ENCODE assay signal across 28 cellular contexts in the genomic region with DNA sequence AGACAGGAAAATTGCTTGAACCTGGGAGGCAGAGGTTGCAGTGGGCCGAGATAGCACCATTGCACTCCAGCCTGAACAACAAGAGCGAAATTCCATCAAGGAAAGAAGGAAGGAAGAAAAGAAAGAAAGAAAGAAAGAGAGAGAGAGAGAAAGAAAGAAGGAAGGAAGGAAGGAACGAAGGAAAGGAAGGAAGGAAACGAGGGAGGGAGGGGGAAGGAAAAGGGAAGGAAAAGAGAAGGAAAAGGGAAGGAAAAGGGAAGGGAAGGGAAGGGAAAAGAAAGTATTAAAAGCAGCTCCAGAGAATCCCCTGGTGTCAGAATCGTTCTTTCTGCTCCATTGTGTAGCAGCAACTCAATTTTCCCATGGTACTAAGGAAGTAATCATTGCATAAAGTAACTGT.
"Had no signal": no experiment of that assay in that cellular context is flagged by ENCODE, and none has a peak within 500 bp of the region (broad histone marks: within the 10 kb centered on the region; RNA-seq: fewer than 3 reads in every experiment).

No MANE protein-coding gene starts in this region.

- H3K9me3 ChIP-seq: stomach, suprapubic skin, testis, thoracic aorta, thyroid gland, tibial artery, tibial nerve, transverse colon, upper lobe of left lung, upper lobe of right lung, uterus, vagina had no signal

- H3K36me3 Mint-ChIP-seq: stimulated activated memory B cell treated with anti-CD40 and anti-IgM and Interleukin-4, amounts not matched to agents 10 μg/mL and 1 μg/mL and 100 μg/mL, for 72 hours; stimulated activated naive B cell treated with anti-CD40 and anti-IgM and Interleukin-4, amounts not matched to agents 10 μg/mL and 1 μg/mL and 100 μg/mL, for 72 hours; type B pancreatic cell had no signal

- DNase-seq: stimulated activated CD4-positive, alpha-beta T cell treated with anti-CD3 and anti-CD28 coated beads, Interleukin-2, amount 100 ng/mL, for 48 hours; stimulated activated CD4-positive, alpha-beta T cell treated with anti-CD3 and anti-CD28 coated beads, Interleukin-4, amount 100 ng/mL, for 1 hour; stimulated activated CD4-positive, alpha-beta T cell treated with anti-CD3 and anti-CD28 coated beads, Interleukin-4, amount 100 ng/mL, for 24 hours; stimulated activated CD4-positive, alpha-beta T cell treated with anti-CD3 and anti-CD28 coated beads, Interleukin-4, amount 100 ng/mL, for 4 hours; stimulated activated CD8-positive, alpha-beta memory T cell treated with anti-CD3 and anti-CD28 coated beads, Interleukin-4, amount 100 ng/mL, for 48 hours; stimulated activated naive B cell treated with anti-CD40 and anti-IgM and Interleukin-4, amounts not matched to agents 10 μg/mL and 1 μg/mL and 100 μg/mL, for 72 hours; stimulated activated naive CD4-positive, alpha-beta T cell; stimulated activated naive CD4-positive, alpha-beta T cell treated with Interleukin-2 at 50 U/mL for 16 hours; stimulated activated naive CD8-positive, alpha-beta T cell treated with anti-CD3 and anti-CD28 coated beads, Interleukin-15, amount 100 ng/mL, for 72 hours; stimulated activated naive CD8-positive, alpha-beta T cell treated with anti-CD3 and anti-CD28 coated beads, Interleukin-15, Interleukin-2, amounts not matched to agents 100 U/mL and 50 U/mL, for 24 hours; stomach; substantia nigra; testis; thyroid gland; tibial artery; transverse colon; trophoblast cell; upper lobe of left lung; upper lobe of right lung; uterus had no signal

- H3K9me3 Mint-ChIP-seq: stimulated activated memory B cell treated with anti-CD40 and anti-IgM and Interleukin-4, amounts not matched to agents 10 μg/mL and 1 μg/mL and 100 μg/mL, for 72 hours; stimulated activated naive B cell treated with anti-CD40 and anti-IgM and Interleukin-4, amounts not matched to agents 10 μg/mL and 1 μg/mL and 100 μg/mL, for 72 hours; stimulated activated naive CD8-positive, alpha-beta T cell treated with anti-CD3 and anti-CD28 coated beads, Interleukin-15, amount 100 ng/mL, for 72 hours; stimulated activated naive CD8-positive, alpha-beta T cell treated with anti-CD3 and anti-CD28 coated beads, Interleukin-15, Interleukin-2, amounts not matched to agents 100 ng/mL and 50 ng/mL, for 24 hours; type B pancreatic cell had no signal

- FAIRE-seq: urothelium cell line had no signal

- H3K4me1 ChIP-seq: stomach, suprapubic skin, testis, thyroid gland, tibial artery, tibial nerve, transverse colon, upper lobe of left lung, upper lobe of right lung, uterus, vagina had no signal

- H3K27me3 ChIP-seq: stomach, suprapubic skin, testis, thyroid gland, tibial artery, tibial nerve, transverse colon, upper lobe of left lung, upper lobe of right lung, uterus, vagina had no signal

- H3K27ac ChIP-seq: stomach, suprapubic skin, testis, thoracic aorta, thyroid gland, tibial artery, tibial nerve, transverse colon, upper lobe of left lung, upper lobe of right lung, uterus, vagina had no signal

- H3K4me3 ChIP-seq: stomach, suprapubic skin, testis, thoracic aorta, thyroid gland, tibial artery, tibial nerve, transverse colon, upper lobe of left lung, upper lobe of right lung, uterus, vagina had no signal

- H3K27me3 Mint-ChIP-seq: stimulated activated naive CD8-positive, alpha-beta T cell treated with anti-CD3 and anti-CD28 coated beads, Interleukin-15, amount 100 ng/mL, for 72 hours; type B pancreatic cell had no signal

- H3K4me3 Mint-ChIP-seq: stimulated activated memory B cell treated with anti-CD40 and anti-IgM and Interleukin-4, amounts not matched to agents 10 μg/mL and 1 μg/mL and 100 μg/mL, for 72 hours; stimulated activated naive B cell treated with anti-CD40 and anti-IgM and Interleukin-4, amounts not matched to agents 10 μg/mL and 1 μg/mL and 100 μg/mL, for 72 hours; stimulated activated naive CD8-positive, alpha-beta T cell treated with anti-CD3 and anti-CD28 coated beads, Interleukin-15, amount 100 ng/mL, for 72 hours; stimulated activated naive CD8-positive, alpha-beta T cell treated with anti-CD3 and anti-CD28 coated beads, Interleukin-15, Interleukin-2, amounts not matched to agents 100 ng/mL and 50 ng/mL, for 24 hours; type B pancreatic cell had no signal

- ATAC-seq: stimulated activated memory B cell treated with anti-CD40 and anti-IgM and Interleukin-4, amounts not matched to agents 10 μg/mL and 1 μg/mL and 100 μg/mL, for 72 hours; stimulated activated naive B cell treated with anti-CD40 and anti-IgM and Interleukin-4, amounts not matched to agents 10 μg/mL and 1 μg/mL and 100 μg/mL, for 72 hours; stimulated activated naive CD8-positive, alpha-beta T cell treated with anti-CD3 and anti-CD28 coated beads, Interleukin-15, amount 100 ng/mL, for 72 hours; stimulated activated naive CD8-positive, alpha-beta T cell treated with anti-CD3 and anti-CD28 coated beads, Interleukin-15, Interleukin-2, amounts not matched to agents 100 U/mL and 50 U/mL, for 24 hours; upper lobe of right lung had no signal

- H3K27ac Mint-ChIP-seq: stimulated activated memory B cell treated with anti-CD40 and anti-IgM and Interleukin-4, amounts not matched to agents 10 μg/mL and 1 μg/mL and 100 μg/mL, for 72 hours; stimulated activated naive B cell treated with anti-CD40 and anti-IgM and Interleukin-4, amounts not matched to agents 10 μg/mL and 1 μg/mL and 100 μg/mL, for 72 hours; stimulated activated naive CD8-positive, alpha-beta T cell treated with anti-CD3 and anti-CD28 coated beads, Interleukin-15, amount 100 ng/mL, for 72 hours; stimulated activated naive CD8-positive, alpha-beta T cell treated with anti-CD3 and anti-CD28 coated beads, Interleukin-15, Interleukin-2, amounts not matched to agents 100 ng/mL and 50 ng/mL, for 24 hours; type B pancreatic cell had no signal

- H3K4me1 Mint-ChIP-seq: stimulated activated memory B cell treated with anti-CD40 and anti-IgM and Interleukin-4, amounts not matched to agents 10 μg/mL and 1 μg/mL and 100 μg/mL, for 72 hours; stimulated activated naive B cell treated with anti-CD40 and anti-IgM and Interleukin-4, amounts not matched to agents 10 μg/mL and 1 μg/mL and 100 μg/mL, for 72 hours; stimulated activated naive CD8-positive, alpha-beta T cell treated with anti-CD3 and anti-CD28 coated beads, Interleukin-15, amount 100 ng/mL, for 72 hours had no signal

- H3K36me3 ChIP-seq: stomach, suprapubic skin, thoracic aorta, thyroid gland, tibial artery, tibial nerve, transverse colon, upper lobe of left lung, upper lobe of right lung, uterus, vagina had no signal
